In genomic region chrX:44744828-44745227, GRCh38 we compare ENCODE assay signal across 17 cellular contexts.
DNase-seq lines count a peak whose midpoint lies in the region; FAIRE-seq and TF ChIP-seq lines count a peak whose summit lies in the region.
"Had no signal": no experiment of that assay in that cellular context is flagged by ENCODE, and none has a peak within 500 bp of the region (broad histone marks: within the 10 kb centered on the region; RNA-seq: fewer than 3 reads in every experiment).

No MANE protein-coding gene starts in this region.

- FAIRE-seq in D721Med (lab: Jason Lieb, UNC) = peak; percentile 48
- FAIRE-seq in GM19239 (lab: Jason Lieb, UNC) = peak; percentile 49
- FAIRE-seq in H54 (lab: Jason Lieb, UNC) = no peak
- FAIRE-seq: A204.1, GM12892 had no signal

- H3K36me3 ChIP-seq in ovary = no peaks in the 10 kb centered on the region
- H3K36me3 ChIP-seq: HAP-1 had no signal

- TF ChIP-seq EP300 in ovary (IDR thresholded peaks at IDR 0.05) = no peak

- H3K9me3 ChIP-seq in ovary = no peaks in the 10 kb centered on the region
- H3K9me3 ChIP-seq: Caco-2, HAP-1 had no signal

- DNase-seq in D721Med (ENCODE audit: insufficient read length, low spot score) = no peak
- no peak for DNase-seq in GM19239 (ENCODE audit: insufficient read length, low spot score)
- DNase-seq in SW480 (ENCODE audit: low spot score) = peak; percentile 65
- no peak for DNase-seq in activated T-cell treated with anti-CD3 and anti-CD28 coated beads, Interleukin-2, amount 50 U/mL, for 24 hours
- no peak for DNase-seq in H54 (ENCODE audit: insufficient read length, low spot score)
- DNase-seq in stimulated activated CD4-positive, alpha-beta T cell treated with anti-CD3 and anti-CD28 coated beads, Interleukin-4, amount 100 ng/mL, for 1 hour = no peak
- DNase-seq in ovary = no peak
- DNase-seq: Caco-2; CD8-positive, alpha-beta memory T cell; DMS53; GOT3; KG1 had no signal

- no peaks in the 10 kb centered on the region for H3K36me3 Mint-ChIP-seq in activated T-cell treated with anti-CD3 and anti-CD28 coated beads, Interleukin-2, amount 50 U/mL, for 24 hours (ENCODE audit: low read depth)
- H3K36me3 Mint-ChIP-seq: CD14-positive monocyte; CD8-positive, alpha-beta memory T cell; IgD-negative memory B cell had no signal

- no peaks in the 10 kb centered on the region for H3K4me1 ChIP-seq in ovary (ENCODE audit: insufficient read depth)
- H3K4me1 ChIP-seq: Caco-2, HAP-1 had no signal

- TF ChIP-seq CTCF in D721Med (IDR thresholded peaks at IDR 0.05; ENCODE audit: insufficient read depth, missing control alignments) = no peak
- no peak for TF ChIP-seq CTCF in ovary (IDR thresholded peaks at IDR 0.05)

- intact Hi-C loops in ovary (cut with DNase I) = no loop called here

- no peaks in the 10 kb centered on the region for H3K27me3 ChIP-seq in ovary

- H3K9me3 Mint-ChIP-seq in activated T-cell treated with anti-CD3 and anti-CD28 coated beads, Interleukin-2, amount 50 U/mL, for 24 hours = no peaks in the 10 kb centered on the region
- H3K9me3 Mint-ChIP-seq: CD8-positive, alpha-beta memory T cell; IgD-negative memory B cell had no signal

- no peak overlapping the region for H3K4me3 ChIP-seq in ovary
- H3K4me3 ChIP-seq: HAP-1 had no signal

- TF ChIP-seq POLR2A in H54 (IDR thresholded peaks at IDR 0.05; ENCODE audit: low read depth, low read length) = no peak
- TF ChIP-seq POLR2A in ovary (IDR thresholded peaks at IDR 0.05) = no peak

- no peak overlapping the region for H3K27ac ChIP-seq in ovary

- no peak overlapping the region for H3K27ac Mint-ChIP-seq in activated T-cell treated with anti-CD3 and anti-CD28 coated beads, Interleukin-2, amount 50 U/mL, for 24 hours
- H3K27ac Mint-ChIP-seq: CD14-positive monocyte; CD8-positive, alpha-beta memory T cell; IgD-negative memory B cell had no signal

- 44 to 63% (median 55%) methylated on average over 3 of the region's 3 CpGs for WGBS in ovary, 3 donors

- H3K27me3 Mint-ChIP-seq in activated T-cell treated with anti-CD3 and anti-CD28 coated beads, Interleukin-2, amount 50 U/mL, for 24 hours = peaks cover 22% of the 10 kb centered on the region

- H3K4me3 Mint-ChIP-seq in activated T-cell treated with anti-CD3 and anti-CD28 coated beads, Interleukin-2, amount 50 U/mL, for 24 hours = no peak overlapping the region
- H3K4me3 Mint-ChIP-seq: CD14-positive monocyte; CD8-positive, alpha-beta memory T cell; IgD-negative memory B cell had no signal

- H3K4me1 Mint-ChIP-seq in activated T-cell treated with anti-CD3 and anti-CD28 coated beads, Interleukin-2, amount 50 U/mL, for 24 hours (ENCODE audit: low read depth) = peaks cover 2% of the 10 kb centered on the region
- H3K4me1 Mint-ChIP-seq: IgD-negative memory B cell had no signal
